Comparison of ENCODE assay signal across 31 cellular contexts in the genomic region with DNA sequence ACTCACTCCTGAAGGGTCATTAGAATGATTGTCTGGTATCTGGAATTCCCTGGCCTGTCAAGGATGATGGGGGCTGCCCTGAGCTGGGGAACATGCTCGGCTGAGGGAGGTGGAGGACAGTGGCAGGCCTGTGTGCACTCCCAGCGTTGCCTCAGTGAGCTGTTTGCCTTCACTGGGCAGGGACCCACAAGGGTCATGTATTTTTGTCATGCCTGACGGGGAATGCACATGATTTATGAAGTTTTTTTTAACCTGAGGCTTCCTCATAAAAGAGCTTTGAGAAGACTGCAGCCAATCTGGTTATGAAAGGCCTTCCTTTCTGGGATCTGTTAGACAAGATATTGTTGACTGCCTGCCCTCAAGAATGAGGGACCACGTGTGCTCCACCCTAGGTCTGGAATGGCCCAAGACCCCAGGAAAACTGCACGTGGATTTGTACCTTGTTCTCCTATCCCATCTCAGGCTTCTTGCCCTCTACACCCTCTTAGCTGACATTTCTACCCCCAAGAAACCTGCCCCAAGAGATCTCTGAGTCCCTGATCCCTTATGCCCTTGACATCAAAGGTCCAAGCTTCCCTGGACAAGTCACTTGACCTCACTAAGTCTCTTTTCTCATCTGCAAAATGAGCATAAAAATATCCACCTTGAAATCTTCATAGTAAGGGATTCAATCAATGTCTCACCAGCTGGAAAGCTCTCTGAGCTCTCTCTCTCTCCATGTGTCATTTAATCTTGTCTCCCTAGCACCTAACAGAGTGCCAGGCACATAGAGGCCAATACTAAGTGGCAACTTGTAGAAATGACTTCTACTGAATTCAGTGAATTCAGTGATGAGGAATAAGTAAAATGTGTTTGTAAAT. TPM values are rescaled to one million over a fixed set of nuclear protein-coding genes. Genes with fewer than 3 reads are reported as not detected.
A peak's percentile ranks its signal among the peaks of the same experiment; 100 is the strongest.
DNase-seq lines count a peak whose midpoint lies in the region; ATAC-seq and TF ChIP-seq lines count a peak whose summit lies in the region.
"Had no signal": no experiment of that assay in that cellular context is flagged by ENCODE, and none has a peak within 500 bp of the region (broad histone marks: within the 10 kb centered on the region; RNA-seq: fewer than 3 reads in every experiment).

No MANE protein-coding gene starts in this region.

- no peaks in the 10 kb centered on the region for H3K9me2 ChIP-seq in hepatocyte (replicated peaks; ENCODE audit: insufficient read depth)

- no peak overlapping the region for H3K9ac ChIP-seq in parathyroid adenoma

- TF ChIP-seq POLR2A in body of pancreas (IDR thresholded peaks at IDR 0.05): no peak

- H3K9me3 ChIP-seq in SJSA1 (replicated peaks) (peaks cover 5% of the 10 kb centered on the region; the same call in 1 of the 2 replicates), hepatocyte (ENCODE audit: low read depth) (no peaks in the 10 kb centered on the region), parathyroid adenoma (ENCODE audit: control insufficient read depth, low read length) (no peaks in the 10 kb centered on the region), body of pancreas (no peaks in the 10 kb centered on the region), tibial artery (no peaks in the 10 kb centered on the region), aorta (ENCODE audit: control insufficient read depth, low read length) (no peaks in the 10 kb centered on the region)
- H3K9me3 ChIP-seq: ovary, sigmoid colon had no signal

- intact Hi-C loops in body of pancreas (cut with DNase I) (no loop called here), tibial artery (cut with DNase I; ENCODE audit: low total_unique reads) (no loop called here), aorta (cut with DNase I) (no loop called here)

- no peaks in the 10 kb centered on the region for H3K4me1 ChIP-seq in SJSA1 (replicated peaks)
- H3K4me1 ChIP-seq in hepatocyte (ENCODE audit: insufficient read depth): peaks cover 35% of the 10 kb centered on the region
- H3K4me1 ChIP-seq in parathyroid adenoma: peaks cover 18% of the 10 kb centered on the region
- no peaks in the 10 kb centered on the region for H3K4me1 ChIP-seq in body of pancreas
- no peaks in the 10 kb centered on the region for H3K4me1 ChIP-seq in tibial artery
- no peaks in the 10 kb centered on the region for H3K4me1 ChIP-seq in aorta (ENCODE audit: control insufficient read depth in 1 of 2, insufficient read depth in 2 of 2, low read length in 2 of 2)
- H3K4me1 ChIP-seq: foreskin keratinocyte, sigmoid colon had no signal

- ATAC-seq in body of pancreas: no peak
- ATAC-seq in aorta (ENCODE audit: low FRiP score): no peak
- ATAC-seq: effector memory CD8-positive, alpha-beta T cell; foreskin keratinocyte; GM12878; naive thymus-derived CD4-positive, alpha-beta T cell; stimulated activated memory B cell treated with anti-CD40 and anti-IgM and Interleukin-4, amounts not matched to agents 10 μg/mL and 1 μg/mL and 100 μg/mL, for 72 hours had no signal

- H2AFZ ChIP-seq in hepatocyte: no peak overlapping the region
- peak overlapping the region; percentile 34 for H2AFZ ChIP-seq in parathyroid adenoma

- peak overlapping the region; percentile 44 for H3K4me2 ChIP-seq in hepatocyte
- H3K4me2 ChIP-seq in parathyroid adenoma (ENCODE audit: low read length): no peak overlapping the region

- no peaks in the 10 kb centered on the region for H4K20me1 ChIP-seq in hepatocyte (ENCODE audit: insufficient read depth, poor library complexity, severe bottlenecking)

- no peaks in the 10 kb centered on the region for H3K36me3 ChIP-seq in SJSA1
- H3K36me3 ChIP-seq in hepatocyte (replicated peaks; ENCODE audit: insufficient read depth, low read depth): no peaks in the 10 kb centered on the region
- no peaks in the 10 kb centered on the region for H3K36me3 ChIP-seq in parathyroid adenoma (ENCODE audit: control insufficient read depth, insufficient read depth, low read length)
- H3K36me3 ChIP-seq in body of pancreas (replicated peaks in 1 of 2; ENCODE audit: insufficient read depth in 1 of 2, low read depth in 2 of 2): no peaks in the 10 kb centered on the region
- H3K36me3 ChIP-seq in tibial artery: no peaks in the 10 kb centered on the region
- H3K36me3 ChIP-seq in aorta (ENCODE audit: control insufficient read depth in 1 of 2, insufficient read depth in 2 of 2, low read length in 1 of 2): peaks cover 0 to 1% of the 10 kb centered on the region in 2 donors
- H3K36me3 ChIP-seq: ovary, sigmoid colon had no signal

- WGBS in hepatocyte (ENCODE audit: low lambda C conversion rate, missing lambda C conversion rate): 46% methylated on average over 5 of the region's 5 CpGs
- 49 to 64% methylated on average over 3 to 5 of the region's 5 CpGs for WGBS in body of pancreas, 2 donors
- 73 to 76% methylated on average over 5 of the region's 5 CpGs for WGBS in aorta, 2 donors

- H3K79me2 ChIP-seq in hepatocyte (no peaks in the 10 kb centered on the region), parathyroid adenoma (no peaks in the 10 kb centered on the region)

- no peak overlapping the region for H3K4me3 ChIP-seq in SJSA1
- H3K4me3 ChIP-seq in hepatocyte: no peak overlapping the region
- no peak overlapping the region for H3K4me3 ChIP-seq in parathyroid adenoma (ENCODE audit: low read depth, low read length)
- no peak overlapping the region for H3K4me3 ChIP-seq in body of pancreas
- no peak overlapping the region for H3K4me3 ChIP-seq in tibial artery
- no peak overlapping the region for H3K4me3 ChIP-seq in aorta (ENCODE audit: low read length in 2 of 2)
- H3K4me3 ChIP-seq: GM12878, ovary, sigmoid colon had no signal

- H3K27me3 ChIP-seq in SJSA1 (replicated peaks) (peaks cover 100% of the 10 kb centered on the region), hepatocyte (no peaks in the 10 kb centered on the region), parathyroid adenoma (ENCODE audit: control insufficient read depth, insufficient read depth, low read length) (no peaks in the 10 kb centered on the region), body of pancreas (no peaks in the 10 kb centered on the region), tibial artery (peaks cover 0 to 3% of the 10 kb centered on the region in 2 donors), aorta (ENCODE audit: control insufficient read depth in 1 of 2, insufficient read depth in 2 of 2, low read length in 1 of 2) (no peaks in the 10 kb centered on the region)
- H3K27me3 ChIP-seq: ovary, sigmoid colon had no signal

- DNase-seq in ELF-1 (ENCODE audit: low read depth, low spot score) (peak; percentile 71), SJSA1 (ENCODE audit: low read depth in 1 of 2, low spot score in 2 of 2) (peak; percentile 76 to 92), hepatocyte (ENCODE audit: low spot score) (no peak), body of pancreas (no peak), tibial artery (no peak), aorta (no peak), DMS 273 (lab: John Stamatoyannopoulos, UW; ENCODE audit: unreplicated experiment) (no peak)
- DNase-seq: activated CD4-positive, CD25-positive, alpha-beta regulatory T cell; activated naive CD4-positive, alpha-beta T cell treated with anti-CD3 and anti-CD28 coated beads, Interleukin-2, amount 50 U/mL, for 16 hours; amygdala; C1 segment of cervical spinal cord; caudate nucleus; cortex of kidney; effector memory CD8-positive, alpha-beta T cell; foreskin keratinocyte; midbrain; naive thymus-derived CD4-positive, alpha-beta T cell; NCI-H1048; NCI-H1694 treated with DMSO at 0.1 percent for 48 hours; NCI-H524; ovary; SHP77 treated with DMSO at 0.1 percent for 48 hours; sigmoid colon; stimulated activated CD4-positive, alpha-beta T cell treated with anti-CD3 and anti-CD28 coated beads, Interleukin-4, amount 100 ng/mL, for 4 hours; T1000 had no signal

- no peak for TF ChIP-seq CTCF in hepatocyte (IDR thresholded peaks at IDR 0.05; ENCODE audit: poor library complexity)
- no peak for TF ChIP-seq CTCF in parathyroid adenoma (IDR thresholded peaks at IDR 0.05)
- no peak for TF ChIP-seq CTCF in body of pancreas (IDR thresholded peaks at IDR 0.05)
- TF ChIP-seq CTCF in tibial artery (IDR thresholded peaks at IDR 0.05): no peak

- no peak overlapping the region for H3K27ac ChIP-seq in SJSA1
- H3K27ac ChIP-seq in hepatocyte: peak overlapping the region; percentile 88
- no peak overlapping the region for H3K27ac ChIP-seq in parathyroid adenoma
- H3K27ac ChIP-seq in body of pancreas: no peak overlapping the region
- H3K27ac ChIP-seq in tibial artery: no peak overlapping the region
- H3K27ac ChIP-seq in aorta (ENCODE audit: low read depth in 1 of 2, low read length in 2 of 2): no peak overlapping the region
- H3K27ac ChIP-seq: foreskin keratinocyte, HL-60, ovary, sigmoid colon had no signal

RNA-seq across cellular contexts. Expression of gene COL2A1, which starts 24.5 kb away (rescaled TPM):
- not detected in 2 replicates for total RNA-seq in SJSA1 (2014; rRNA removed; shearing (Covaris generic))
- total RNA-seq in hepatocyte: 32.7 and 52.5 TPM in 2 replicates
- polyA plus RNA-seq in hepatocyte: 43.8 and 57.9 TPM in 2 replicates
- total RNA-seq in body of pancreas: not detected
- not detected for total RNA-seq in aorta
- polyA plus RNA-seq in aorta: not detected
- total RNA-seq: naive thymus-derived CD4-positive, alpha-beta T cell; sigmoid colon had no signal
- polyA plus RNA-seq: AG04450; liver; naive thymus-derived CD4-positive, alpha-beta T cell had no signal

Comparison
In these comparisons a context has a peak if more than half of its experiments do, and no peak if none do; other contexts are left out.
1. DNase-seq: peak in ELF-1 (single experiment) and SJSA1 (2 of 2); none in hepatocyte (single experiment), body of pancreas (0 of 4), tibial artery (0 of 2), aorta (0 of 2) and DMS 273 (single experiment).
2. RNA of gene COL2A1, which starts 24.5 kb away (total RNA-seq): 32.7 to 52.5 TPM in hepatocyte; not detected in body of pancreas, not detected in aorta and not detected in SJSA1; every median in the first group is over 10 times any median in the second.